In the genomic region with DNA sequence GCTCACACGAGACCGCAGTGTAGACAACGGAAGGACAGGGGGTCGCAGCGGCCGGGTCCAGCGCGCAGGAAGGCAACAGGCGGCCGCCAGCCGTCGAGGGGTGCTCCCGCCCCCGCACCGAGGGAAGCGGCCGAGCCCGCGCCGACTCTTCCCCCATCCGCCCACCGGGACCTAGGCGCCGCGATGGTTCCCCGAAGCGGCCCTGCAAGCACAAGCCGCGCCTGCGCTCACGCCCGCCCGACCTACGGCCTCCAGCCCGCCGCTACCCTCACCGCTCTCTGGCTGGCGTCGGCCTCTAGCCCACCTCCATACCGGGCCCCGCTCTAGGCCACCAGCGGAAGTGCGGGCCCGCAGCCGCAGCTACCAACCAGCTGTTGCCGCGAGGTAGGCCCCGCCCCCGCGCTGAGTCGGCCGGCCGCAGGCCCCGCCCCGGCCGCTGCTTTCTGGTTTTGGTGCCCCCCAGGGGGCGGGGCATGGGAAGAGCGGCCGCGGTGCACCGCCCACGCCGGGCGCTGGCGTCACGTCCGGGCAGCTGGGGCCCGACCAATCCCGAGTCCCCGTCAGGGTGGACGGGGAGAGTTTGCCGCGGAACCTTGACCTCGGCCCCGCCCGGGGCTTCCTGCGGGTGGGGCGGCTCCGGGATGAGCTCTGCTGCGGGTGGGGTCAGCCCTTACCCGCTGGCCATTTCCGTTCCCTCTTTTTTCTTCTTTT, we compare ENCODE assay signal across 1 cellular context.
A peak's percentile ranks its signal among the peaks of the same experiment; 100 is the strongest.
TF ChIP-seq lines count a peak whose summit lies in the region.

A gene with protein sequence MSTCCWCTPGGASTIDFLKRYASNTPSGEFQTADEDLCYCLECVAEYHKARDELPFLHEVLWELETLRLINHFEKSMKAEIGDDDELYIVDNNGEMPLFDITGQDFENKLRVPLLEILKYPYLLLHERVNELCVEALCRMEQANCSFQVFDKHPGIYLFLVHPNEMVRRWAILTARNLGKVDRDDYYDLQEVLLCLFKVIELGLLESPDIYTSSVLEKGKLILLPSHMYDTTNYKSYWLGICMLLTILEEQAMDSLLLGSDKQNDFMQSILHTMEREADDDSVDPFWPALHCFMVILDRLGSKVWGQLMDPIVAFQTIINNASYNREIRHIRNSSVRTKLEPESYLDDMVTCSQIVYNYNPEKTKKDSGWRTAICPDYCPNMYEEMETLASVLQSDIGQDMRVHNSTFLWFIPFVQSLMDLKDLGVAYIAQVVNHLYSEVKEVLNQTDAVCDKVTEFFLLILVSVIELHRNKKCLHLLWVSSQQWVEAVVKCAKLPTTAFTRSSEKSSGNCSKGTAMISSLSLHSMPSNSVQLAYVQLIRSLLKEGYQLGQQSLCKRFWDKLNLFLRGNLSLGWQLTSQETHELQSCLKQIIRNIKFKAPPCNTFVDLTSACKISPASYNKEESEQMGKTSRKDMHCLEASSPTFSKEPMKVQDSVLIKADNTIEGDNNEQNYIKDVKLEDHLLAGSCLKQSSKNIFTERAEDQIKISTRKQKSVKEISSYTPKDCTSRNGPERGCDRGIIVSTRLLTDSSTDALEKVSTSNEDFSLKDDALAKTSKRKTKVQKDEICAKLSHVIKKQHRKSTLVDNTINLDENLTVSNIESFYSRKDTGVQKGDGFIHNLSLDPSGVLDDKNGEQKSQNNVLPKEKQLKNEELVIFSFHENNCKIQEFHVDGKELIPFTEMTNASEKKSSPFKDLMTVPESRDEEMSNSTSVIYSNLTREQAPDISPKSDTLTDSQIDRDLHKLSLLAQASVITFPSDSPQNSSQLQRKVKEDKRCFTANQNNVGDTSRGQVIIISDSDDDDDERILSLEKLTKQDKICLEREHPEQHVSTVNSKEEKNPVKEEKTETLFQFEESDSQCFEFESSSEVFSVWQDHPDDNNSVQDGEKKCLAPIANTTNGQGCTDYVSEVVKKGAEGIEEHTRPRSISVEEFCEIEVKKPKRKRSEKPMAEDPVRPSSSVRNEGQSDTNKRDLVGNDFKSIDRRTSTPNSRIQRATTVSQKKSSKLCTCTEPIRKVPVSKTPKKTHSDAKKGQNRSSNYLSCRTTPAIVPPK (N-terminal part only) (minus strand): TSS at position 342 of the 711 bp plus-strand sequence. CDS start 5,558 bp downstream, outside the sequence.

TF ChIP-seq in WTC11, 78 proteins besides CTCF, POLR2A, EP300 and RAD21 (continued from another document):
- TF ChIP-seq, protein P1, sequence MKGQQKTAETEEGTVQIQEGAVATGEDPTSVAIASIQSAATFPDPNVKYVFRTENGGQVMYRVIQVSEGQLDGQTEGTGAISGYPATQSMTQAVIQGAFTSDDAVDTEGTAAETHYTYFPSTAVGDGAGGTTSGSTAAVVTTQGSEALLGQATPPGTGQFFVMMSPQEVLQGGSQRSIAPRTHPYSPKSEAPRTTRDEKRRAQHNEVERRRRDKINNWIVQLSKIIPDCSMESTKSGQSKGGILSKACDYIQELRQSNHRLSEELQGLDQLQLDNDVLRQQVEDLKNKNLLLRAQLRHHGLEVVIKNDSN (CRISPR knock-in tag; IDR thresholded peaks at IDR 0.05): no peak
- peak; percentile 57 for TF ChIP-seq NFYB (CRISPR knock-in tag; conservative IDR thresholded peaks at IDR 0.05; ENCODE audit: low read depth)
- TF ChIP-seq, protein P2, sequence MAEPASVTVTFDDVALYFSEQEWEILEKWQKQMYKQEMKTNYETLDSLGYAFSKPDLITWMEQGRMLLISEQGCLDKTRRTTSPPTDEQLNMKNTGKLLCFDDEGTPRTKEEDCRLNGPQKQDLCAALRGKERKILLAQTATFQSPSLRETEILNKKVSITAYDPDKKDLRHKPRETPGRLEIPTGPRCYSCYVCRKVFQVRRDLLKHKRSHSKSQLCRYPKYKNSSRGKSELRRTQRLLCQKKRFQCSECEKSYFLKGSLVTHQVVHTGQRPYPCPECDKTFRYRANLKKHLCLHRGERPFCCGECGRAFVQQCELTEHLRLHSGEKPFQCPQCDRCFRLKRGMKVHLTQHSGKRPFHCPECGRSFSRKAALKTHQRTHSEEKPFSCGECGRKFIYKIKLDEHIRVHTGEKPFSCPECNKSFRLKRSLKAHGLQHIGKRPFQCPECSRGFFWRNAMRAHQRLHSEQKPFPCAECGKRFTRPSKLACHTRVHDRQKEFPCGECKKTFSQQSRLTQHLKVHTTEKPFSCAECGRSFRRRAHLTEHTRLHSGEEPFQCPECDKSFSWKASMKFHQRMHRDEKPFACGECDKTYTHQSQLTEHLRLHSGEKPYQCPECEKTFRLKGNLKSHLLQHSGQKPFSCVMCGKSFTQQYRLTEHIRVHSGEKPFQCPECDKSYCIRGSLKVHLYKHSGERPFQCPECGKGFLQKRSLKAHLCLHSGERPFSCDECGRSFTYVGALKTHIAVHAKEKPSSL (CRISPR knock-in tag; conservative IDR thresholded peaks at IDR 0.05): no peak
- no peak for TF ChIP-seq JAZF1 (CRISPR knock-in tag; IDR thresholded peaks at IDR 0.05)
- TF ChIP-seq, protein P3, sequence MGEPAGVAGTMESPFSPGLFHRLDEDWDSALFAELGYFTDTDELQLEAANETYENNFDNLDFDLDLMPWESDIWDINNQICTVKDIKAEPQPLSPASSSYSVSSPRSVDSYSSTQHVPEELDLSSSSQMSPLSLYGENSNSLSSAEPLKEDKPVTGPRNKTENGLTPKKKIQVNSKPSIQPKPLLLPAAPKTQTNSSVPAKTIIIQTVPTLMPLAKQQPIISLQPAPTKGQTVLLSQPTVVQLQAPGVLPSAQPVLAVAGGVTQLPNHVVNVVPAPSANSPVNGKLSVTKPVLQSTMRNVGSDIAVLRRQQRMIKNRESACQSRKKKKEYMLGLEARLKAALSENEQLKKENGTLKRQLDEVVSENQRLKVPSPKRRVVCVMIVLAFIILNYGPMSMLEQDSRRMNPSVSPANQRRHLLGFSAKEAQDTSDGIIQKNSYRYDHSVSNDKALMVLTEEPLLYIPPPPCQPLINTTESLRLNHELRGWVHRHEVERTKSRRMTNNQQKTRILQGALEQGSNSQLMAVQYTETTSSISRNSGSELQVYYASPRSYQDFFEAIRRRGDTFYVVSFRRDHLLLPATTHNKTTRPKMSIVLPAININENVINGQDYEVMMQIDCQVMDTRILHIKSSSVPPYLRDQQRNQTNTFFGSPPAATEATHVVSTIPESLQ (CRISPR knock-in tag; IDR thresholded peaks at IDR 0.05): 0 out of 2 replicates have a peak, but pooled peaks have one; percentile 8
- TF ChIP-seq TEAD4 (CRISPR knock-in tag; IDR thresholded peaks at IDR 0.05): no peak
- no peak; the same call in 1 of the 2 replicates for TF ChIP-seq ETV6 (CRISPR knock-in tag; IDR thresholded peaks at IDR 0.05)
- TF ChIP-seq, protein P4, sequence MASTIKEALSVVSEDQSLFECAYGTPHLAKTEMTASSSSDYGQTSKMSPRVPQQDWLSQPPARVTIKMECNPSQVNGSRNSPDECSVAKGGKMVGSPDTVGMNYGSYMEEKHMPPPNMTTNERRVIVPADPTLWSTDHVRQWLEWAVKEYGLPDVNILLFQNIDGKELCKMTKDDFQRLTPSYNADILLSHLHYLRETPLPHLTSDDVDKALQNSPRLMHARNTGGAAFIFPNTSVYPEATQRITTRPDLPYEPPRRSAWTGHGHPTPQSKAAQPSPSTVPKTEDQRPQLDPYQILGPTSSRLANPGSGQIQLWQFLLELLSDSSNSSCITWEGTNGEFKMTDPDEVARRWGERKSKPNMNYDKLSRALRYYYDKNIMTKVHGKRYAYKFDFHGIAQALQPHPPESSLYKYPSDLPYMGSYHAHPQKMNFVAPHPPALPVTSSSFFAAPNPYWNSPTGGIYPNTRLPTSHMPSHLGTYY (CRISPR knock-in tag; IDR thresholded peaks at IDR 0.05): no peak
- TF ChIP-seq NR3C1 (CRISPR knock-in tag; conservative IDR thresholded peaks at IDR 0.05; ENCODE audit: low read depth): no peak
- TF ChIP-seq, protein P5, sequence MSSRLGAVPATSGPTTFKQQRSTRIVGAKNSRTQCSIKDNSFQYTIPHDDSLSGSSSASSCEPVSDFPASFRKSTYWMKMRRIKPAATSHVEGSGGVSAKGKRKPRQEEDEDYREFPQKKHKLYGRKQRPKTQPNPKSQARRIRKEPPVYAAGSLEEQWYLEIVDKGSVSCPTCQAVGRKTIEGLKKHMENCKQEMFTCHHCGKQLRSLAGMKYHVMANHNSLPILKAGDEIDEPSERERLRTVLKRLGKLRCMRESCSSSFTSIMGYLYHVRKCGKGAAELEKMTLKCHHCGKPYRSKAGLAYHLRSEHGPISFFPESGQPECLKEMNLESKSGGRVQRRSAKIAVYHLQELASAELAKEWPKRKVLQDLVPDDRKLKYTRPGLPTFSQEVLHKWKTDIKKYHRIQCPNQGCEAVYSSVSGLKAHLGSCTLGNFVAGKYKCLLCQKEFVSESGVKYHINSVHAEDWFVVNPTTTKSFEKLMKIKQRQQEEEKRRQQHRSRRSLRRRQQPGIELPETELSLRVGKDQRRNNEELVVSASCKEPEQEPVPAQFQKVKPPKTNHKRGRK (CRISPR knock-in tag; IDR thresholded peaks at IDR 0.05; ENCODE audit: borderline replicate concordance): no peak
- TF ChIP-seq, protein P6, sequence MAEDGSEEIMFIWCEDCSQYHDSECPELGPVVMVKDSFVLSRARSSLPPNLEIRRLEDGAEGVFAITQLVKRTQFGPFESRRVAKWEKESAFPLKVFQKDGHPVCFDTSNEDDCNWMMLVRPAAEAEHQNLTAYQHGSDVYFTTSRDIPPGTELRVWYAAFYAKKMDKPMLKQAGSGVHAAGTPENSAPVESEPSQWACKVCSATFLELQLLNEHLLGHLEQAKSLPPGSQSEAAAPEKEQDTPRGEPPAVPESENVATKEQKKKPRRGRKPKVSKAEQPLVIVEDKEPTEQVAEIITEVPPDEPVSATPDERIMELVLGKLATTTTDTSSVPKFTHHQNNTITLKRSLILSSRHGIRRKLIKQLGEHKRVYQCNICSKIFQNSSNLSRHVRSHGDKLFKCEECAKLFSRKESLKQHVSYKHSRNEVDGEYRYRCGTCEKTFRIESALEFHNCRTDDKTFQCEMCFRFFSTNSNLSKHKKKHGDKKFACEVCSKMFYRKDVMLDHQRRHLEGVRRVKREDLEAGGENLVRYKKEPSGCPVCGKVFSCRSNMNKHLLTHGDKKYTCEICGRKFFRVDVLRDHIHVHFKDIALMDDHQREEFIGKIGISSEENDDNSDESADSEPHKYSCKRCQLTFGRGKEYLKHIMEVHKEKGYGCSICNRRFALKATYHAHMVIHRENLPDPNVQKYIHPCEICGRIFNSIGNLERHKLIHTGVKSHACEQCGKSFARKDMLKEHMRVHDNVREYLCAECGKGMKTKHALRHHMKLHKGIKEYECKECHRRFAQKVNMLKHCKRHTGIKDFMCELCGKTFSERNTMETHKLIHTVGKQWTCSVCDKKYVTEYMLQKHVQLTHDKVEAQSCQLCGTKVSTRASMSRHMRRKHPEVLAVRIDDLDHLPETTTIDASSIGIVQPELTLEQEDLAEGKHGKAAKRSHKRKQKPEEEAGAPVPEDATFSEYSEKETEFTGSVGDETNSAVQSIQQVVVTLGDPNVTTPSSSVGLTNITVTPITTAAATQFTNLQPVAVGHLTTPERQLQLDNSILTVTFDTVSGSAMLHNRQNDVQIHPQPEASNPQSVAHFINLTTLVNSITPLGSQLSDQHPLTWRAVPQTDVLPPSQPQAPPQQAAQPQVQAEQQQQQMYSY (CRISPR knock-in tag; IDR thresholded peaks at IDR 0.05): no peak
